Comparison of ENCODE assay signal across 8 cellular contexts in the genomic region with DNA sequence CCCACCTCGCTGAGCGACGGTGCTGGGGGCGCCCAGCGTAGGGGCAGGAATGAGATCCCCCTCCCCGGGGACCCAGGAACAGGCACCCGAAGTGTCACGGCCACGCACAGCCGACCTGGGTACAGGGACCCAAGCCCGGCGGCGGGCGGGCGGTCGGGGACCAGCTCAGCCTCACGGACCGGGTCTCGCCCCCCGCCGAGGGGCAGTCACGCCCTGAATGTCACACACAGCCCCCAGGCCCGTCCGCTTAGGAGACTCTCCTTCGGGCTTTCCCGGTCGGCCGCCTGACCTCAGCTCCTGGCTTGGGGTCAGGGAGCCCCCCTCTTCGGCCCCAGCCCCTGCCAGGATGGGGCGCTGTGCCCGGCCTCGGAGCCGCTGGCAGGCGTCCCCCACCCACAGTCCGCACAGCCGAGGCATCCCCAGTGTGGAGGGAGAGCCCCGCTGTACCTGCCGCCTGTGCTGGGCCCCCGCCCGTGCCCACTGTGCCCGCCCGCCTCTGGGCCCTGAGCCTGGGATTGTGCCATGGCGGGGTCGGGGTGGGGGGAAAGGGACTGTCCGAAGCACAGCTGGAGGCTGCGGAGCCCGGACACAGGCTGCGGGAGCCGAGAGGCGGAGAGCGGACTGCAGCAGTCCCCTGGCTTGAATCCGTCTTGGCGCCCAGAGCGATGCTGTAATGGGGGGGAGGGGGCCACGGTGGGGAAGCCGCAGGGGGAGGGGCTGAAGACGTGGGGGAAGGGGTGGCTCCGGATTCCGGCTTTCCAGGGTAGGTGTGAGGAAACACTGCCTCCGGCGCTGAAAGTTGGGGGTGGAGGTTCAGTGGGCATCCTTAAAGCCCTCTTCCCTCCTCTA. TPM values are rescaled to one million over a fixed set of nuclear protein-coding genes. Genes with fewer than 3 reads are reported as not detected.
DNase-seq lines count a peak whose midpoint lies in the region; ATAC-seq and TF ChIP-seq lines count a peak whose summit lies in the region.

No MANE protein-coding gene starts in this region.

- no peaks in the 10 kb centered on the region for H3K9me3 ChIP-seq in SK-N-SH
- H3K9me3 ChIP-seq in iPS-18a (ENCODE audit: control insufficient read depth, low read depth, low read length) = no peaks in the 10 kb centered on the region
- peaks cover 0 to 5% (median 0%) of the 10 kb centered on the region in 3 donors for H3K9me3 ChIP-seq in skeletal muscle tissue (ENCODE audit: control insufficient read depth in 3 of 3, low read length in 3 of 3)

- no peak for TF ChIP-seq EP300 in SK-N-SH (IDR thresholded peaks at IDR 0.05; ENCODE audit: borderline replicate concordance in 1 of 2, low read depth in 1 of 2, low read length in 1 of 2)

- TF ChIP-seq CTCF in SK-N-SH (IDR thresholded peaks at IDR 0.05) = peak; percentile 10; the same call in 1 of the 2 replicates

- CTCF ChIA-PET in SK-N-SH (lab: Yijun Ruan, JAX) = interaction anchor here (0.5 to 2.7 kb wide), 15 partner anchors 11 to 768 kb away, joined by 3 to 15 read pairs (median 3); a partner anchor contains a TSS

- H3K4me1 ChIP-seq in SK-N-SH (ENCODE audit: control insufficient read depth in 1 of 2, insufficient read depth in 2 of 2, low read depth in 1 of 2, low read length in 1 of 2) = peaks cover 0 to 3% of the 10 kb centered on the region in 2 experiments; a peak in 1 of 4 replicates
- peaks cover 3% of the 10 kb centered on the region for H3K4me1 ChIP-seq in iPS-18a (ENCODE audit: control insufficient read depth, low read depth, low read length)
- H3K4me1 ChIP-seq in skeletal muscle tissue (ENCODE audit: control insufficient read depth in 3 of 3, insufficient read depth in 3 of 3, low read length in 3 of 3) = peaks cover 6 to 10% (median 9%) of the 10 kb centered on the region in 3 donors

- no peak overlapping the region for H3K9ac ChIP-seq in SK-N-SH
- H3K9ac ChIP-seq in iPS-18a (ENCODE audit: low read length) = no peak overlapping the region
- no peak overlapping the region for H3K9ac ChIP-seq in skeletal muscle tissue (ENCODE audit: low read depth in 1 of 3, low read length in 3 of 3)

- WGBS in SK-N-SH (ENCODE audit: low lambda C conversion rate) = 4% methylated on average over 20 of the region's 61 CpGs

- H3K27me3 ChIP-seq in SK-N-SH (ENCODE audit: insufficient read depth) (peaks cover 27% of the 10 kb centered on the region), iPS-18a (ENCODE audit: control insufficient read depth, insufficient read depth, low read length) (peaks cover 66% of the 10 kb centered on the region), skeletal muscle tissue (ENCODE audit: control insufficient read depth in 3 of 3, insufficient read depth in 3 of 3, low read length in 3 of 3) (peaks cover 40 to 50% (median 46%) of the 10 kb centered on the region in 3 donors)

- H4K20me1 ChIP-seq in SK-N-SH (ENCODE audit: insufficient read depth) = no peaks in the 10 kb centered on the region

- POLR2A ChIA-PET in SK-N-SH (lab: Yijun Ruan, JAX) = interaction anchor here (0.8 to 1.7 kb wide), 3 partner anchors 54 to 249 kb away, joined by 3 to 4 read pairs (median 3); no protein-coding TSS in a partner anchor

- ATAC-seq in HG02642 (IDR thresholded peaks at IDR 0.05; ENCODE audit: poor library complexity, unreplicated experiment) (peak; percentile 15), GM21367 (IDR thresholded peaks at IDR 0.05; ENCODE audit: unreplicated experiment) (no peak), HG03521 (IDR thresholded peaks at IDR 0.05; ENCODE audit: unreplicated experiment) (no peak)

- H3K4me3 ChIP-seq in SK-N-SH (ENCODE audit: low read depth in 2 of 2, low read length in 1 of 2) (peak overlapping the region; percentile 32 to 46; a peak in 3 of 4 replicates), iPS-18a (ENCODE audit: low read length) (peak overlapping the region; percentile 64), skeletal muscle tissue (ENCODE audit: low read length in 3 of 3) (peak overlapping the region in 2 of 3 donors; percentile 49 to 56)

- H3K27ac ChIP-seq in SK-N-SH (ENCODE audit: low read depth in 2 of 2, low read length in 1 of 2) (no peak overlapping the region; a peak in 1 of 4 replicates), iPS-18a (ENCODE audit: low read length) (no peak overlapping the region), skeletal muscle tissue (ENCODE audit: low read depth, low read length) (no peak overlapping the region)

- peak overlapping the region; percentile 71; the same call in 1 of the 2 replicates for H3K4me2 ChIP-seq in SK-N-SH

- no peak overlapping the region for H2AFZ ChIP-seq in SK-N-SH (ENCODE audit: low read depth)

- no peaks in the 10 kb centered on the region for H3K36me3 ChIP-seq in SK-N-SH (replicated peaks in 1 of 2; ENCODE audit: control insufficient read depth in 1 of 2, insufficient read depth in 2 of 2, low read length in 1 of 2)
- H3K36me3 ChIP-seq in iPS-18a (ENCODE audit: control insufficient read depth, low read depth, low read length) = no peaks in the 10 kb centered on the region
- no peaks in the 10 kb centered on the region for H3K36me3 ChIP-seq in skeletal muscle tissue (ENCODE audit: control insufficient read depth in 3 of 3, insufficient read depth in 3 of 3, low read length in 3 of 3)

- TF ChIP-seq RAD21 in SK-N-SH (IDR thresholded peaks at IDR 0.05; ENCODE audit: low read length) = no peak

- DNase-seq in SK-N-SH (peak; percentile 85), NCI-H2196 treated with DMSO at 0.1 percent for 48 hours (lab: John Stamatoyannopoulos, UW; ENCODE audit: unreplicated experiment) (no peak), SHP77 (lab: John Stamatoyannopoulos, UW) (no peak)

- no peaks in the 10 kb centered on the region for H3K9me2 ChIP-seq in SK-N-SH

- H3K79me2 ChIP-seq in SK-N-SH (ENCODE audit: insufficient read depth) = no peaks in the 10 kb centered on the region

- H3F3A ChIP-seq in SK-N-SH (replicated peaks; ENCODE audit: insufficient read depth) = no peaks in the 10 kb centered on the region

TF ChIP-seq in SK-N-SH, 30 proteins besides CTCF, POLR2A, EP300 and RAD21:
- TF ChIP-seq CHD2 (IDR thresholded peaks at IDR 0.05; ENCODE audit: low read length, partially characterized antibody) = no peak
- TF ChIP-seq TEAD4 (IDR thresholded peaks at IDR 0.05; ENCODE audit: borderline replicate concordance, insufficient read depth) = no peak
- 0 out of 2 replicates have a peak, but pooled peaks have one; percentile 22 for TF ChIP-seq EZH2phosphoT487 (IDR thresholded peaks at IDR 0.05; ENCODE audit: borderline replicate concordance, low read depth)
- TF ChIP-seq RXRA (IDR thresholded peaks at IDR 0.05; ENCODE audit: borderline replicate concordance, low read depth) = no peak
- TF ChIP-seq, protein P1, sequence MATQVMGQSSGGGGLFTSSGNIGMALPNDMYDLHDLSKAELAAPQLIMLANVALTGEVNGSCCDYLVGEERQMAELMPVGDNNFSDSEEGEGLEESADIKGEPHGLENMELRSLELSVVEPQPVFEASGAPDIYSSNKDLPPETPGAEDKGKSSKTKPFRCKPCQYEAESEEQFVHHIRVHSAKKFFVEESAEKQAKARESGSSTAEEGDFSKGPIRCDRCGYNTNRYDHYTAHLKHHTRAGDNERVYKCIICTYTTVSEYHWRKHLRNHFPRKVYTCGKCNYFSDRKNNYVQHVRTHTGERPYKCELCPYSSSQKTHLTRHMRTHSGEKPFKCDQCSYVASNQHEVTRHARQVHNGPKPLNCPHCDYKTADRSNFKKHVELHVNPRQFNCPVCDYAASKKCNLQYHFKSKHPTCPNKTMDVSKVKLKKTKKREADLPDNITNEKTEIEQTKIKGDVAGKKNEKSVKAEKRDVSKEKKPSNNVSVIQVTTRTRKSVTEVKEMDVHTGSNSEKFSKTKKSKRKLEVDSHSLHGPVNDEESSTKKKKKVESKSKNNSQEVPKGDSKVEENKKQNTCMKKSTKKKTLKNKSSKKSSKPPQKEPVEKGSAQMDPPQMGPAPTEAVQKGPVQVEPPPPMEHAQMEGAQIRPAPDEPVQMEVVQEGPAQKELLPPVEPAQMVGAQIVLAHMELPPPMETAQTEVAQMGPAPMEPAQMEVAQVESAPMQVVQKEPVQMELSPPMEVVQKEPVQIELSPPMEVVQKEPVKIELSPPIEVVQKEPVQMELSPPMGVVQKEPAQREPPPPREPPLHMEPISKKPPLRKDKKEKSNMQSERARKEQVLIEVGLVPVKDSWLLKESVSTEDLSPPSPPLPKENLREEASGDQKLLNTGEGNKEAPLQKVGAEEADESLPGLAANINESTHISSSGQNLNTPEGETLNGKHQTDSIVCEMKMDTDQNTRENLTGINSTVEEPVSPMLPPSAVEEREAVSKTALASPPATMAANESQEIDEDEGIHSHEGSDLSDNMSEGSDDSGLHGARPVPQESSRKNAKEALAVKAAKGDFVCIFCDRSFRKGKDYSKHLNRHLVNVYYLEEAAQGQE (IDR thresholded peaks at IDR 0.05; ENCODE audit: low read depth, low read length) = no peak

RNA-seq across cellular contexts. Expression of a gene that starts 0.6 kb away (rescaled TPM):
- 0.05 and 0.15 TPM in 2 replicates for polyA plus RNA-seq in SK-N-SH (2012; rRNA removed)
- polyA plus RNA-seq in SK-N-SH (2012; cell fraction: cytosol; rRNA removed) = 0.05 and 0.16 TPM in 2 replicates
- 0.14 and 0.20 TPM in 2 replicates for polyA plus RNA-seq in SK-N-SH (2012; cell fraction: nucleus; rRNA removed)
- total RNA-seq in skeletal muscle tissue = not detected

RNA-seq across cellular contexts. Expression of a gene that starts 55.1 kb away (rescaled TPM):
- 47.4 and 61.7 TPM in 2 replicates for polyA plus RNA-seq in SK-N-SH (2012; rRNA removed)
- polyA plus RNA-seq in SK-N-SH (2012; cell fraction: cytosol; rRNA removed) = 49.8 and 55.0 TPM in 2 replicates
- polyA plus RNA-seq in SK-N-SH (2012; cell fraction: nucleus; rRNA removed) = 10.9 and 21.4 TPM in 2 replicates
- 23.0 TPM for total RNA-seq in skeletal muscle tissue
